ENCODE assay signal across 8 cellular contexts in the genomic region with DNA sequence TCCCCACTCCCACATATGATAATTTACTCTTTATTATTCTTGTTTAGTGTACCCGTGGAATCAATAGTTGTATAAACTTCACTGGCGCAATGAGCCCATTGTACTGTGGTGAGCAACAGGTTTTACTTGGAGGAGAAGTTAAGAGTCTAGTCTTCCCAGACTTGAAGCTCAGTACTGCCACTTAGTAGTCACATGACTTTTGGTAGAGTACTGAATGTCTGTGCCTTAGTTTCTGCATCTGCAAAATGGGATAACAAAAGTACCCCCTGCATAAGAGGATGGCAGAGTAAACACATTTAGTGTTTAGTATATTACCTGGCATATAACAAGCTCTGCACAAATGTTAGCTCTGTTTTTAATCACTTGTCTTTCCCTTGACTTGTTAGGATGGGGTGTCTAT.
"Had no signal": no experiment of that assay in that cellular context is flagged by ENCODE, and none has a peak within 500 bp of the region (broad histone marks: within the 10 kb centered on the region; RNA-seq: fewer than 3 reads in every experiment).

No MANE protein-coding gene starts in this region.

- ATAC-seq: GM12878 had no signal

- DNase-seq: GDM1, GF-D8 had no signal

- H3K4me3 ChIP-seq: GM12878 had no signal

- FAIRE-seq: G401.6, GM12878, GM12891, GM12892, GM18507, GM19239 had no signal
